18 cellular contexts compared by ENCODE assay signal in the genomic region with DNA sequence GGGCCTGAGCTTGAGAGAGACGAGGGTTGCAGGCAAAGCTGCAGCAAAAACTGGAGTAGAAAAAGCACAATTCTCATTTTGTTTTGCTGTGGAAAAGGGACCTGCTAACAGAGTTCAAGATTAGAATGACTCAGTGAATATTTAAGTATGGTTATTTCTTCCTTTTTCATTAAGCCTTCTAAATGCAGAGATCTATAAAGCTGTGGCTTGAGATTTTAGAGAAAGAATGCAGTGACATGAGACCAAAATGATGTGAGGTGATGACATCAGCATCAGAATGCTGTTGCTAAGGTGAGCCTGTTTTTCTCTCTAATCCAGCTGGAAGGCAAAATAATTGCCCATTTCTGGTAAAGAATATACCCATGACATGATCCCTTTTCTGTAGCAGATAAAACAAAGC. TPM values are rescaled to one million over a fixed set of nuclear protein-coding genes. Genes with fewer than 3 reads are reported as not detected.
DNase-seq lines count a peak whose midpoint lies in the region; TF ChIP-seq lines count a peak whose summit lies in the region.
"Had no signal": no experiment of that assay in that cellular context is flagged by ENCODE, and none has a peak within 500 bp of the region (broad histone marks: within the 10 kb centered on the region; RNA-seq: fewer than 3 reads in every experiment).

No MANE protein-coding gene starts in this region.

- TF ChIP-seq CTCF in dorsolateral prefrontal cortex (IDR thresholded peaks at IDR 0.05 in 54 of 56, conservative IDR thresholded peaks at IDR 0.05 in 2 of 56; ENCODE audit: low read depth in 1 of 56, partially characterized antibody in 56 of 56) (no peak), brain microvascular endothelial cell (IDR thresholded peaks at IDR 0.05; ENCODE audit: low read depth, low read length, missing control alignments) (no peak)

- no peaks in the 10 kb centered on the region for H3K36me3 ChIP-seq in brain microvascular endothelial cell (replicated peaks)
- H3K36me3 ChIP-seq: esophagus squamous epithelium, heart right ventricle had no signal

- H3K27me3 ChIP-seq in dorsolateral prefrontal cortex = no peaks in the 10 kb centered on the region
- no peaks in the 10 kb centered on the region for H3K27me3 ChIP-seq in brain microvascular endothelial cell (replicated peaks)
- H3K27me3 ChIP-seq: esophagus squamous epithelium had no signal

- H3K27ac ChIP-seq in dorsolateral prefrontal cortex (peak overlapping the region; percentile 41 to 96 (median 86)), brain microvascular endothelial cell (no peak overlapping the region)
- H3K27ac ChIP-seq: esophagus squamous epithelium, GM23248, heart right ventricle, VCaP had no signal

- intact Hi-C loops in dorsolateral prefrontal cortex (cut with DNase I) = no loop called here

- H3K4me3 ChIP-seq in dorsolateral prefrontal cortex (peak overlapping the region in 3 of 59 donors; percentile 20 to 30 (median 28)), brain microvascular endothelial cell (ENCODE audit: low read depth, low read length) (no peak overlapping the region)
- H3K4me3 ChIP-seq: esophagus squamous epithelium, GM23248, heart right ventricle had no signal

- in situ Hi-C loops in brain microvascular endothelial cell (cut with HindIII; ENCODE audit: low pct_ligation_motif_present, low sequenced_read_pairs) = loop anchor here (10.0 to 25.0 kb wide), 2 partner anchors 97 to 151 kb away; no protein-coding TSS in a partner anchor

- DNase-seq in EL (peak; percentile 22), NCI-H69 (lab: John Stamatoyannopoulos, UW) (peak; percentile 23), dorsolateral prefrontal cortex (no peak), renal cortical epithelial cell (ENCODE audit: low read depth) (peak; percentile 37), brain microvascular endothelial cell (no peak), mesenteric fat pad (ENCODE audit: low spot score) (no peak)
- no peak for DNase-seq in activated CD4-positive, CD25-positive, alpha-beta regulatory T cell (lab: John Stamatoyannopoulos, UW)
- DNase-seq: activated effector memory CD4-positive, alpha-beta T cell treated with anti-CD3 and anti-CD28 coated beads, Interleukin-2, amount 50 U/mL, for 16 hours; DMS79 treated with DMSO at 0.1 percent for 48 hours; esophagus squamous epithelium; GM23248; heart right ventricle; islet precursor cell; NCI-H2081; NCI-H524 treated with DMSO at 0.1 percent for 48 hours; PC-3; stimulated activated naive CD8-positive, alpha-beta T cell treated with anti-CD3 and anti-CD28 coated beads, Interleukin-15, Interleukin-2, amounts not matched to agents 100 U/mL and 50 U/mL, for 24 hours had no signal

RNA-seq across cellular contexts. Expression of gene MBNL2, which starts 10.8 kb away (rescaled TPM):
- total RNA-seq in dorsolateral prefrontal cortex = 100 to 1,000 TPM in 119 of 120 experiments, 10 to 100 TPM in 1; 96.2 to 275 (median 181) TPM
- total RNA-seq in renal cortical epithelial cell = 36.5 and 124 TPM in 2 replicates
- total RNA-seq in mesenteric fat pad = 80.0 TPM

Comparison
In these comparisons a context has a peak if more than half of its experiments do, and no peak if none do; other contexts are left out.
1. DNase-seq: peak in EL (single experiment), NCI-H69 (single experiment) and renal cortical epithelial cell (single experiment); none in dorsolateral prefrontal cortex (0 of 10), activated CD4-positive, CD25-positive, alpha-beta regulatory T cell (0 of 4), brain microvascular endothelial cell (single experiment) and mesenteric fat pad (single experiment).